Comparison of ENCODE assay signal across 8 cellular contexts in genomic region chr1:29793101-29793546, GRCh38.
A peak's percentile ranks its signal among the peaks of the same experiment; 100 is the strongest.
DNase-seq lines count a peak whose midpoint lies in the region; ATAC-seq and TF ChIP-seq lines count a peak whose summit lies in the region.

No MANE protein-coding gene starts in this region.

- no peak overlapping the region for H3K27ac ChIP-seq in thoracic aorta

- H3K36me3 ChIP-seq in NT2/D1 (ENCODE audit: insufficient read depth, insufficient read length, low read length) (no peaks in the 10 kb centered on the region), thoracic aorta (no peaks in the 10 kb centered on the region)

- no peaks in the 10 kb centered on the region for H3K4me1 ChIP-seq in NT2/D1 (ENCODE audit: insufficient read depth, insufficient read length)
- no peaks in the 10 kb centered on the region for H3K4me1 ChIP-seq in thoracic aorta (ENCODE audit: control insufficient read depth in 1 of 2, low read depth in 2 of 2)

- intact Hi-C loops in Calu3 (cut with micrococcal nuclease; ENCODE audit: unreplicated experiment), result loop anchor here (2.0 to 10.0 kb wide), 3 partner anchors 112 to 318 kb away; no protein-coding TSS in a partner anchor

- H3K4me3 Mint-ChIP-seq in Calu3 (ENCODE audit: low read depth, unreplicated experiment), result no peak overlapping the region
- no peak overlapping the region for H3K4me3 Mint-ChIP-seq in natural killer cell treated with Interleukin-12 subunit alpha and Interleukin-12 subunit beta and Interleukin-15 and Interleukin-18, amount 100 ng/mL, for 72 hours

- peak; percentile 89 for DNase-seq in Calu3
- peak; percentile 90 for DNase-seq in KBM-7
- DNase-seq in NT2/D1 (ENCODE audit: low read depth, low spot score), result peak; percentile 95
- DNase-seq in activated T-cell treated with anti-CD3 and anti-CD28 coated beads, Interleukin-2, amount 50 U/mL, for 1 hour, result peak; percentile 36
- DNase-seq in fibroblast of peridontal ligament (ENCODE audit: extremely low read depth), result peak; percentile 66
- DNase-seq in natural killer cell treated with Interleukin-12 subunit alpha and Interleukin-12 subunit beta and Interleukin-15 and Interleukin-18, amount 100 ng/mL, for 72 hours (ENCODE audit: low spot score), result peak; percentile 88
- peak; percentile 59 for DNase-seq in thoracic aorta (ENCODE audit: low spot score)

- BruUV-seq in Calu3 (replicated peaks; lab: Mats Ljungman, UMichigan), result no TSS peak

- H3K4me3 ChIP-seq in NT2/D1 (ENCODE audit: insufficient read length, low read depth) (no peak overlapping the region), thoracic aorta (no peak overlapping the region)

- H3K9me3 Mint-ChIP-seq in Calu3 (ENCODE audit: low read depth, unreplicated experiment), result peaks cover 3% of the 10 kb centered on the region
- H3K9me3 Mint-ChIP-seq in natural killer cell treated with Interleukin-12 subunit alpha and Interleukin-12 subunit beta and Interleukin-15 and Interleukin-18, amount 100 ng/mL, for 72 hours, result no peaks in the 10 kb centered on the region

- H3K9me3 ChIP-seq in NT2/D1 (ENCODE audit: insufficient read depth, low read length) (peaks cover 19% of the 10 kb centered on the region), thoracic aorta (peaks cover 5% of the 10 kb centered on the region)

- in situ Hi-C loops in KBM-7 (cut with MboI; ENCODE audit: low pct_unique_long_range_greater_than_20kb, low sequenced_read_pairs), result no loop called here

- peak overlapping the region; percentile 56 for H3K27ac Mint-ChIP-seq in Calu3 (ENCODE audit: unreplicated experiment)
- peak overlapping the region; percentile 12 to 80 for H3K27ac Mint-ChIP-seq in natural killer cell treated with Interleukin-12 subunit alpha and Interleukin-12 subunit beta and Interleukin-15 and Interleukin-18, amount 100 ng/mL, for 72 hours

- H3K36me3 Mint-ChIP-seq in Calu3 (ENCODE audit: insufficient read depth, unreplicated experiment), result no peaks in the 10 kb centered on the region
- no peaks in the 10 kb centered on the region for H3K36me3 Mint-ChIP-seq in natural killer cell treated with Interleukin-12 subunit alpha and Interleukin-12 subunit beta and Interleukin-15 and Interleukin-18, amount 100 ng/mL, for 72 hours

- H3K4me1 Mint-ChIP-seq in Calu3 (ENCODE audit: low read depth, unreplicated experiment), result peaks cover 9% of the 10 kb centered on the region
- peaks cover 7 to 8% of the 10 kb centered on the region in 2 donors for H3K4me1 Mint-ChIP-seq in natural killer cell treated with Interleukin-12 subunit alpha and Interleukin-12 subunit beta and Interleukin-15 and Interleukin-18, amount 100 ng/mL, for 72 hours (ENCODE audit: low read depth in 2 of 2)

- peak overlapping the region; percentile 13 for H3K9ac ChIP-seq in NT2/D1 (ENCODE audit: insufficient read length, low read depth)

- H3K27me3 ChIP-seq in NT2/D1 (ENCODE audit: insufficient read depth, insufficient read length), result no peaks in the 10 kb centered on the region
- H3K27me3 ChIP-seq in thoracic aorta (replicated peaks; ENCODE audit: insufficient read depth), result no peaks in the 10 kb centered on the region

- ATAC-seq in natural killer cell treated with Interleukin-12 subunit alpha and Interleukin-12 subunit beta and Interleukin-15 and Interleukin-18, amount 100 ng/mL, for 72 hours, result peak; percentile 81 to 89
- ATAC-seq in thoracic aorta (ENCODE audit: insufficient number of reproducible peaks, low FRiP score, low read depth) (no peak), GM19455 (IDR thresholded peaks at IDR 0.05; ENCODE audit: unreplicated experiment) (no peak)

- peaks cover 56% of the 10 kb centered on the region for H3K27me3 Mint-ChIP-seq in Calu3 (ENCODE audit: unreplicated experiment)
- H3K27me3 Mint-ChIP-seq in natural killer cell treated with Interleukin-12 subunit alpha and Interleukin-12 subunit beta and Interleukin-15 and Interleukin-18, amount 100 ng/mL, for 72 hours, result peaks cover 8 to 12% of the 10 kb centered on the region in 2 donors

- CTCF ChIA-PET in Calu3 (lab: Charles Lee), result interaction anchor here (0.5 to 1.2 kb wide), 12 partner anchors 46 to 915 kb away, joined by 3 to 21 read pairs (median 4); no protein-coding TSS in a partner anchor

- peak; percentile 85 for TF ChIP-seq CTCF in Calu3 (IDR thresholded peaks at IDR 0.05; ENCODE audit: unreplicated experiment)
- TF ChIP-seq CTCF in thoracic aorta (IDR thresholded peaks at IDR 0.05), result peak; percentile 63

Comparison
In these comparisons a context has a peak if more than half of its experiments do, and no peak if none do; other contexts are left out.
1. DNase-seq: peak in every context shown above with its lines; median percentile 95 in NT2/D1; 90 in KBM-7; 89 in Calu3; 88 in natural killer cell treated with Interleukin-12 subunit alpha and Interleukin-12 subunit beta and Interleukin-15 and Interleukin-18, amount 100 ng/mL, for 72 hours; 66 in fibroblast of peridontal ligament; 59 in thoracic aorta; 36 in activated T-cell treated with anti-CD3 and anti-CD28 coated beads, Interleukin-2, amount 50 U/mL, for 1 hour.
2. ATAC-seq: peak in natural killer cell treated with Interleukin-12 subunit alpha and Interleukin-12 subunit beta and Interleukin-15 and Interleukin-18, amount 100 ng/mL, for 72 hours (2 of 2); none in thoracic aorta (single experiment) and GM19455 (single experiment).